ENCODE assay signal across 1 cellular context in genomic region chr4:54097152-54097551, GRCh38.
TF ChIP-seq lines count a peak whose summit lies in the region.

No MANE protein-coding gene starts in this region.

TF ChIP-seq in H1, 55 proteins besides CTCF, POLR2A, EP300 and RAD21:
- TF ChIP-seq KDM1A (IDR thresholded peaks at IDR 0.05; ENCODE audit: borderline replicate concordance, low read length) (no peak), EZH2 (IDR thresholded peaks at IDR 0.05; ENCODE audit: low read depth, low read length, severe bottlenecking) (peak; percentile 1)
